1 cellular context compared by ENCODE assay signal in the genomic region with DNA sequence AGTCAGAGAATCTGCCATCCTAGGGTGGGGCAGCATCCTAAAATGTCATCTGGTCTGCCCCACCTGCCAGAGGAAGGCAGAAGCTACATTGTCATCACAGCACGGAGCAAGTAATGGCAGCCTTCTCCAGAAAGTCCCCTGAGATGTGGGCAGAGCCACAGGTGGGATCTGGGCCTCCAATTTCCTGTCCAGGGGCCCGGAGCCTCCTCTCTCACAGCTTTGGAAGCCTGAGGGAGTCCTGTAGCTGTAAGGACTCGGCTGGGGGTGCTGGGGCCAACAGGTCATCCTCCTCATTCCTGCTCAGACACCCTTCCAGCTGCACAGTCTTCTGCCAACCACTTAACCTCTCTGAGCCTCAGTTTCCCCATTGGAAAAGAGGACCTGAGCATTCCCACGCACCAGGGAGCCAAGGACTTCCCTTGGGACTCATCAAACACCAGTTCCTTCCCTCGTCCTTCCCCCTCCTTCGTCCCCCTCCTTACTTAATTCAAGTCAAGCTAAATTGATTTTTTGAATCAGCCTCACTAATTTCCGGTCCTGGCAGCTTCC.
TF ChIP-seq lines count a peak whose summit lies in the region.

No MANE protein-coding gene starts in this region.

TF ChIP-seq in HCT116, 20 proteins besides CTCF, POLR2A, EP300 and RAD21:
- TF ChIP-seq REST (IDR thresholded peaks at IDR 0.05; ENCODE audit: low read depth) (no peak), SRF (IDR thresholded peaks at IDR 0.05; ENCODE audit: low read depth) (no peak), FOSL1 (IDR thresholded peaks at IDR 0.05; ENCODE audit: low read depth) (no peak), SIN3A (IDR thresholded peaks at IDR 0.05; ENCODE audit: low read depth) (no peak), CEBPB (IDR thresholded peaks at IDR 0.05; ENCODE audit: low read depth) (no peak), EZH2 (IDR thresholded peaks at IDR 0.05) (no peak), TCF7L2 (IDR thresholded peaks at IDR 0.05; ENCODE audit: borderline replicate concordance, extremely low read depth, insufficient read depth, insufficient read length) (no peak), CBX3 (IDR thresholded peaks at IDR 0.05; ENCODE audit: low read depth) (no peak), MAX (IDR thresholded peaks at IDR 0.05) (no peak), ZFX (IDR thresholded peaks at IDR 0.05) (no peak), POLR2AphosphoS5 (IDR thresholded peaks at IDR 0.05; ENCODE audit: low read depth, low read length) (no peak), EZH2phosphoT487 (IDR thresholded peaks at IDR 0.05; ENCODE audit: borderline replicate concordance) (no peak), ZBTB33 (IDR thresholded peaks at IDR 0.05; ENCODE audit: extremely low read depth, insufficient replicate concordance, low read length) (no peak), ATF3 (IDR thresholded peaks at IDR 0.05) (no peak), ELF1 (IDR thresholded peaks at IDR 0.05; ENCODE audit: borderline replicate concordance, low read depth) (no peak), EGR1 (IDR thresholded peaks at IDR 0.05; ENCODE audit: low read depth) (no peak), ZNF274 (IDR thresholded peaks at IDR 0.05; ENCODE audit: low read depth, low read length) (no peak), SP1 (IDR thresholded peaks at IDR 0.05; ENCODE audit: low read depth) (no peak), YY1 (IDR thresholded peaks at IDR 0.05; ENCODE audit: extremely low read depth, insufficient replicate concordance, low read depth, low read length) (no peak), JUND (IDR thresholded peaks at IDR 0.05) (no peak)
